In the genomic region with DNA sequence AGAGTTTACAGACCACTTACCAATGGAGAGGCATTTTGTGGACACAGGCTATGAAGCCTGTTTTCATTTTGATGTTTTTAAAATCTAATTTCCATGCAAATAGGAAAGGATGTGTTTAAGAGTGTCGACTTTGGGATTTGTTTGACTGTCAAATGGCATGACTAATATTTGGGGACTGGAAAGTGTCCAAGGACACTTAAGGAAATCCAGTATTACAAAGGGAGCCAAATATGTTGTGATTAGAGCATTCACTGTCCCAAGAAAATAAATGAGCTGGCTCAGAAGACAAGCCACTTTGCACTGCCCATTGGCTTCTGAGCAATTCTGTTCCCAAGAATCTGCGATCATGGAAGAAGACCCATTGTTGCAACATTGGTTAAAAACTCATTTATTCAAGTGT, we compare ENCODE assay signal across 32 cellular contexts. TPM values are rescaled to one million over a fixed set of nuclear protein-coding genes. Genes with fewer than 3 reads are reported as not detected.
"Had no signal": no experiment of that assay in that cellular context is flagged by ENCODE, and none has a peak within 500 bp of the region (broad histone marks: within the 10 kb centered on the region; RNA-seq: fewer than 3 reads in every experiment).

No MANE protein-coding gene starts in this region.

- H3K9ac ChIP-seq: parathyroid adenoma had no signal

- ATAC-seq: foreskin keratinocyte; heart left ventricle; left lobe of liver; lower lobe of right lung; naive thymus-derived CD8-positive, alpha-beta T cell; psoas muscle; stimulated activated naive B cell treated with anti-CD40 and anti-IgM and Interleukin-4, amounts not matched to agents 10 μg/mL and 1 μg/mL and 100 μg/mL, for 72 hours; upper lobe of right lung had no signal

- H3K4me1 Mint-ChIP-seq: activated CD4-positive, alpha-beta T cell treated with anti-CD3 and anti-CD28 coated beads, Interleukin-2, amount 10 ng/mL, durations not matched to agents 24 days and 14 days; naive thymus-derived CD8-positive, alpha-beta T cell; neural crest cell; stimulated activated naive B cell treated with anti-CD40 and anti-IgM and Interleukin-4, amounts not matched to agents 10 μg/mL and 1 μg/mL and 100 μg/mL, for 72 hours had no signal

- H3K27me3 ChIP-seq: brain microvascular endothelial cell, foreskin keratinocyte, upper lobe of right lung had no signal

- H3K36me3 Mint-ChIP-seq: activated CD4-positive, alpha-beta memory T cell treated with anti-CD3 and anti-CD28 coated beads for 36 hours; naive thymus-derived CD8-positive, alpha-beta T cell; stimulated activated naive B cell treated with anti-CD40 and anti-IgM and Interleukin-4, amounts not matched to agents 10 μg/mL and 1 μg/mL and 100 μg/mL, for 72 hours had no signal

- H3K9me3 ChIP-seq: heart left ventricle, lower lobe of right lung, psoas muscle, stomach, tibial artery, upper lobe of right lung had no signal

- H3K27ac Mint-ChIP-seq: activated CD4-positive, alpha-beta memory T cell treated with anti-CD3 and anti-CD28 coated beads for 36 hours; activated CD4-positive, alpha-beta T cell treated with anti-CD3 and anti-CD28 coated beads, Interleukin-2, amount 10 ng/mL, durations not matched to agents 24 days and 14 days; activated T-cell treated with anti-CD3 and anti-CD28 coated beads, Interleukin-2, amount 50 U/mL, for 24 hours; naive thymus-derived CD8-positive, alpha-beta T cell; stimulated activated naive B cell treated with anti-CD40 and anti-IgM and Interleukin-4, amounts not matched to agents 10 μg/mL and 1 μg/mL and 100 μg/mL, for 72 hours had no signal

- H3K36me3 ChIP-seq: brain microvascular endothelial cell, heart left ventricle, lower lobe of right lung, stomach, tibial artery, upper lobe of right lung had no signal

- H3K4me1 ChIP-seq: heart left ventricle, lower lobe of right lung, parathyroid adenoma, psoas muscle, stomach, tibial artery, upper lobe of right lung had no signal

- DNase-seq: activated CD4-positive, alpha-beta memory T cell treated with anti-CD3 and anti-CD28 coated beads for 36 hours; activated CD4-positive, alpha-beta T cell treated with anti-CD3 and anti-CD28 coated beads, Interleukin-2, amount 10 ng/mL, durations not matched to agents 24 days and 14 days; activated CD4-positive, CD25-positive, alpha-beta regulatory T cell treated with anti-CD3 and anti-CD28 coated beads, Interleukin-2, amount 50 U/mL, for 72 hours; activated CD8-positive, alpha-beta memory T cell treated with anti-CD3 and anti-CD28 coated beads, Interleukin-2, amount 50 U/mL, for 4 hours; activated gamma-delta T cell treated with Interleukin-2 at 50 U/mL for 16 hours; activated naive CD4-positive, alpha-beta T cell treated with anti-CD3 and anti-CD28 coated beads, Interleukin-2, amount 50 U/mL, for 16 hours; activated T-cell treated with anti-CD3 and anti-CD28 coated beads, Interleukin-2, amount 50 U/mL, for 24 hours; amniotic stem cell; brain microvascular endothelial cell; dorsolateral prefrontal cortex; effector memory CD4-positive, alpha-beta T cell; foreskin keratinocyte; heart left ventricle; kidney glomerular epithelial cell; lower lobe of right lung; mesenchymal stem cell; naive thymus-derived CD8-positive, alpha-beta T cell; nucleus accumbens; psoas muscle; stimulated activated CD4-positive, alpha-beta T cell treated with anti-CD3 and anti-CD28 coated beads, Interleukin-15, amount 100 ng/mL, for 24 hours; stimulated activated CD4-positive, alpha-beta T cell treated with anti-CD3 and anti-CD28 coated beads, Interleukin-2, amount 100 ng/mL, for 24 hours; stimulated activated naive B cell treated with anti-CD40 and anti-IgM and Interleukin-4, amounts not matched to agents 10 μg/mL and 1 μg/mL and 100 μg/mL, for 72 hours; stomach; T1000; tibial artery; upper lobe of right lung had no signal

- H3K4me3 Mint-ChIP-seq: activated CD4-positive, alpha-beta memory T cell treated with anti-CD3 and anti-CD28 coated beads for 36 hours; activated CD4-positive, alpha-beta T cell treated with anti-CD3 and anti-CD28 coated beads, Interleukin-2, amount 10 ng/mL, durations not matched to agents 24 days and 14 days; activated T-cell treated with anti-CD3 and anti-CD28 coated beads, Interleukin-2, amount 50 U/mL, for 24 hours; naive thymus-derived CD8-positive, alpha-beta T cell; neural crest cell; stimulated activated naive B cell treated with anti-CD40 and anti-IgM and Interleukin-4, amounts not matched to agents 10 μg/mL and 1 μg/mL and 100 μg/mL, for 72 hours had no signal

- H3K4me3 ChIP-seq: coronary artery, dorsolateral prefrontal cortex, heart left ventricle, lower lobe of right lung, psoas muscle, stomach, tibial artery, upper lobe of right lung had no signal

- H3K9me3 Mint-ChIP-seq: activated CD4-positive, alpha-beta memory T cell treated with anti-CD3 and anti-CD28 coated beads for 36 hours; activated CD4-positive, alpha-beta T cell treated with anti-CD3 and anti-CD28 coated beads, Interleukin-2, amount 10 ng/mL, durations not matched to agents 24 days and 14 days; activated T-cell treated with anti-CD3 and anti-CD28 coated beads, Interleukin-2, amount 50 U/mL, for 24 hours; neural crest cell; stimulated activated naive B cell treated with anti-CD40 and anti-IgM and Interleukin-4, amounts not matched to agents 10 μg/mL and 1 μg/mL and 100 μg/mL, for 72 hours had no signal

- H3K27ac ChIP-seq: brain microvascular endothelial cell, coronary artery, dorsolateral prefrontal cortex, foreskin keratinocyte, heart left ventricle, lower lobe of right lung, parathyroid adenoma, psoas muscle, stomach, tibial artery, upper lobe of right lung had no signal

RNA-seq across cellular contexts. Expression of a gene that starts 34.0 kb away (rescaled TPM):
- total RNA-seq: activated CD4-positive, alpha-beta memory T cell treated with anti-CD3 and anti-CD28 coated beads for 36 hours; activated CD4-positive, alpha-beta T cell treated with anti-CD3 and anti-CD28 coated beads, Interleukin-2, amount 10 ng/mL, durations not matched to agents 24 days and 14 days; activated CD8-positive, alpha-beta memory T cell treated with anti-CD3 and anti-CD28 coated beads for 36 hours; cardiac septum; heart left ventricle; lower lobe of right lung; naive thymus-derived CD8-positive, alpha-beta T cell; psoas muscle had no signal
- polyA plus RNA-seq: heart left ventricle; naive thymus-derived CD8-positive, alpha-beta T cell had no signal
